12 cellular contexts compared by ENCODE assay signal in the genomic region with DNA sequence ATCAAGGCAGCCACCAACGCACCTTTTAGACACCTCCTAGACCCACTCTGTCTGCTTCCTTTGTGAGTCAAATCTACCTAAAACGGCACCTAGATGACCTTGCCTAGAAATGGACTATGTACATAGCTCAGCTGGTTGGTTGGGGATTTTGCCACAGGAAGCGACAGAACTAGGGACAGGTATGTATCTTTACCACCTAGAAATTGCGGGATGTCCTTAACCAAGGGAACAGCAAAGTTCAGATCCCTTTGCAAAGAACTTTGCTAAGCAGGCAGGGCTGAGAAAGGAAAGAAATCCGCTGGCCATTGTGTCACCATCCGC. TPM values are rescaled to one million over a fixed set of nuclear protein-coding genes. Genes with fewer than 3 reads are reported as not detected.
DNase-seq lines count a peak whose midpoint lies in the region; ATAC-seq, FAIRE-seq and TF ChIP-seq lines count a peak whose summit lies in the region.
"Had no signal": no experiment of that assay in that cellular context is flagged by ENCODE, and none has a peak within 500 bp of the region (broad histone marks: within the 10 kb centered on the region; RNA-seq: fewer than 3 reads in every experiment).

No MANE protein-coding gene starts in this region.

- H3K9ac ChIP-seq in HUES64 (ENCODE audit: low read depth, low read length) (peak overlapping the region; percentile 69; the same call in 1 of the 2 replicates), HepG2 (ENCODE audit: insufficient read depth, low read depth, low read length) (peak overlapping the region; percentile 94)

- peaks cover 24% of the 10 kb centered on the region for H4K20me1 ChIP-seq in HepG2 (ENCODE audit: insufficient read depth, low read length)

- no peaks in the 10 kb centered on the region for H3K9me3 ChIP-seq in HUES64 (ENCODE audit: insufficient read depth, low read depth, low read length)
- H3K9me3 ChIP-seq in HepG2 (ENCODE audit: low read length): no peaks in the 10 kb centered on the region
- no peaks in the 10 kb centered on the region for H3K9me3 ChIP-seq in spleen
- H3K9me3 ChIP-seq: MG63, tibial nerve had no signal

- 71% methylated on average over 6 of the region's 6 CpGs for WGBS in HUES64
- 24% methylated on average over 6 of the region's 6 CpGs for WGBS in HepG2 (ENCODE audit: low lambda C conversion rate)
- WGBS in spleen, 5 donors: 45 to 66% (median 56%) methylated on average over 6 of the region's 6 CpGs

- peak overlapping the region; percentile 93; the same call in 1 of the 2 replicates for H3K4me3 ChIP-seq in HUES64 (ENCODE audit: low read length)
- H3K4me3 ChIP-seq in HepG2 (replicated peaks in 1 of 3; ENCODE audit: insufficient read depth in 1 of 3, low read depth in 2 of 3, low read length in 3 of 3): peak overlapping the region; percentile 92 to 100 (median 99); a peak in 5 of 6 replicates
- peak overlapping the region in 1 of 8 donors; percentile 87 for H3K4me3 ChIP-seq in spleen

- TF ChIP-seq POLR2A in HepG2 (IDR thresholded peaks at IDR 0.05; ENCODE audit: insufficient read depth in 1 of 2, low read depth in 2 of 2, low read length in 2 of 2) (no peak), spleen (IDR thresholded peaks at IDR 0.05) (no peak)

- no peak for TF ChIP-seq RAD21 in HepG2 (CRISPR knock-in tag; IDR thresholded peaks at IDR 0.05)

- POLR2A ChIA-PET in HepG2 (lab: Yijun Ruan, JAX): interaction anchor here (1.6 to 4.0 kb wide), 2 partner anchors 12 to 247 kb away, joined by 4 to 31 read pairs; no protein-coding TSS in a partner anchor

- H3K4me2 ChIP-seq in HepG2 (ENCODE audit: low read depth, low read length): peak overlapping the region; percentile 97

- no peak overlapping the region for H3K27ac ChIP-seq in HUES64 (ENCODE audit: low read depth, low read length)
- H3K27ac ChIP-seq in HepG2 (ENCODE audit: extremely low read length, insufficient read depth, low read length): peak overlapping the region; percentile 83
- peak overlapping the region in 7 of 8 donors; percentile 84 to 98 (median 92) for H3K27ac ChIP-seq in spleen

- TF ChIP-seq EP300 in HepG2 (IDR thresholded peaks at IDR 0.05; ENCODE audit: low read depth in 2 of 2, low read length in 2 of 2): no peak
- TF ChIP-seq EP300 in HepG2 (CRISPR knock-in tag; IDR thresholded peaks at IDR 0.05; ENCODE audit: borderline replicate concordance): no peak

- peak; percentile 24 for DNase-seq in astrocyte of the hippocampus (ENCODE audit: low read depth, low spot score)
- no peak for DNase-seq in HepG2 (ENCODE audit: low spot score)
- DNase-seq in spleen: no peak
- DNase-seq in activated CD4-positive, CD25-positive, alpha-beta regulatory T cell treated with anti-CD3 and anti-CD28 coated beads, Interleukin-2, amount 50 U/mL, for 72 hours: no peak
- DNase-seq in inferior parietal cortex (ENCODE audit: extremely low spot score): no peak
- DNase-seq in activated gamma-delta T cell (lab: John Stamatoyannopoulos, UW): no peak
- DNase-seq: T-helper 9 cell had no signal

- FAIRE-seq in HepG2 (lab: Jason Lieb, UNC): peak; percentile 54

- H3K36me3 ChIP-seq in HUES64 (ENCODE audit: insufficient read depth, low read length) (peaks cover 8% of the 10 kb centered on the region; the same call in 1 of the 2 replicates), HepG2 (replicated peaks in 1 of 2; ENCODE audit: control insufficient read depth in 1 of 2, insufficient read depth in 2 of 2, low read length in 2 of 2) (peaks cover 0 to 1% of the 10 kb centered on the region in 2 experiments; a peak in 1 of 5 replicates), spleen (no peaks in the 10 kb centered on the region)
- H3K36me3 ChIP-seq: MG63, tibial nerve had no signal

- peaks cover 34% of the 10 kb centered on the region for H3K27me3 ChIP-seq in HUES64 (ENCODE audit: insufficient read depth, low read length)
- H3K27me3 ChIP-seq in HepG2 (ENCODE audit: control insufficient read depth in 1 of 2, insufficient read depth in 2 of 2, low read length in 2 of 2): no peaks in the 10 kb centered on the region; a peak in 2 of 5 replicates
- peaks cover 0 to 19% (median 0%) of the 10 kb centered on the region in 7 donors for H3K27me3 ChIP-seq in spleen (replicated peaks in 1 of 7)
- H3K27me3 ChIP-seq: MG63, tibial nerve had no signal

- intact Hi-C loops in HepG2 (cut with micrococcal nuclease; ENCODE audit: unreplicated experiment) (loop anchor here (2.0 to 5.0 kb wide), 3 partner anchors 60 to 352 kb away; no protein-coding TSS in a partner anchor), spleen (cut with DNase I; ENCODE audit: low total_unique reads) (loop anchor here (10.0 kb wide), 2 partner anchors 248 to 608 kb away; no protein-coding TSS in a partner anchor)

- CTCF ChIA-PET in HepG2 (lab: Yijun Ruan, JAX; ENCODE audit: low intra/inter-chr PET ratio, low total read pairs): no interaction called here

- no peak for ATAC-seq in HepG2
- no peak for ATAC-seq in HG02642 (IDR thresholded peaks at IDR 0.05; ENCODE audit: poor library complexity, unreplicated experiment)
- ATAC-seq: naive thymus-derived CD8-positive, alpha-beta T cell had no signal

- BruUV-seq in HepG2 (replicated peaks; lab: Mats Ljungman, UMichigan): no TSS peak

- peak overlapping the region; percentile 37 for H2AFZ ChIP-seq in HepG2 (ENCODE audit: low read length)

- in situ Hi-C loops in HepG2 (cut with HindIII; ENCODE audit: extremely low pct_ligation_motif_present, low pct_unique_long_range_greater_than_20kb): loop anchor here (5.0 to 10.0 kb wide), 2 partner anchors 245 to 598 kb away; no protein-coding TSS in a partner anchor

- H3K4me1 ChIP-seq in HUES64 (ENCODE audit: insufficient read depth, low read length) (peaks cover 7% of the 10 kb centered on the region; the same call in 1 of the 2 replicates), HepG2 (ENCODE audit: insufficient read depth, low read length) (peaks cover 38% of the 10 kb centered on the region), spleen (peaks cover 15 to 68% (median 57%) of the 10 kb centered on the region in 6 donors)

- TF ChIP-seq CTCF in HepG2 (CRISPR knock-in tag; IDR thresholded peaks at IDR 0.05): no peak
- TF ChIP-seq CTCF in spleen (IDR thresholded peaks at IDR 0.05 in 8 of 11, conservative IDR thresholded peaks at IDR 0.05 in 3 of 11): no peak

- peaks cover 30% of the 10 kb centered on the region for H3K79me2 ChIP-seq in HepG2 (ENCODE audit: insufficient read depth, low read length)

RNA-seq across cellular contexts. Expression of a gene that starts 2.0 kb away (rescaled TPM):
- polyA plus RNA-seq in HUES64 (2013, experiment 1 of 2): 27.9 TPM
- 33.0 TPM for polyA plus RNA-seq in HUES64 (2013, experiment 2 of 2)
- total RNA-seq in HepG2 (2016; rRNA removed; fragmentation: Illumina TruSeq; extraction: Trizol) (63.8 and 69.9 TPM in 2 replicates), spleen (10 to 100 TPM in 6 of 7 donors, 1 to 10 TPM in 1; 5.4 to 19.5 (median 13.5) TPM)
- 33.8 and 33.9 TPM in 2 replicates for total RNA-seq in HepG2 (2016; cell fraction: cytosol; rRNA removed; fragmentation: Illumina TruSeq; extraction: Trizol; ENCODE audit: low read depth)
- total RNA-seq in HepG2 (2016; cell fraction: insoluble cytoplasmic fraction; rRNA removed; fragmentation: Illumina TruSeq; extraction: Trizol): 61.8 and 63.2 TPM in 2 replicates
- total RNA-seq in HepG2 (2016; cell fraction: membrane; rRNA removed; fragmentation: Illumina TruSeq; extraction: Trizol): 48.4 and 54.2 TPM in 2 replicates
- total RNA-seq in HepG2 (2016; cell fraction: nucleus; rRNA removed; fragmentation: Illumina TruSeq; extraction: Trizol): 60.3 and 63.7 TPM in 2 replicates
- polyA plus RNA-seq in HepG2 (2011; rRNA removed) (61.6 and 64.4 TPM in 2 replicates), spleen (10 to 100 TPM in 1 of 3 donors, 1 to 10 TPM in 2; 3.8 to 10.0 (median 7.4) TPM)
- polyA plus RNA-seq in HepG2 (2011; cell fraction: cytosol; rRNA removed): 32.3 and 55.9 TPM in 2 replicates
- 251 and 317 TPM in 2 replicates for polyA plus RNA-seq in HepG2 (2011; cell fraction: nucleus; rRNA removed)
- polyA plus RNA-seq in HepG2 (2012): 54.2 and 69.2 TPM in 2 replicates
- 2.0 and 2.4 TPM in 2 replicates for polyA plus RNA-seq in HepG2 (2016; cell fraction: cytosol; fragmentation: Illumina TruSeq; extraction: Trizol; ENCODE audit: low read depth)
- 40.2 and 43.8 TPM in 2 replicates for polyA plus RNA-seq in HepG2 (2016; cell fraction: insoluble cytoplasmic fraction; fragmentation: Illumina TruSeq; extraction: Trizol; ENCODE audit: low read depth)
- polyA plus RNA-seq in HepG2 (2016; cell fraction: membrane; fragmentation: Illumina TruSeq; extraction: Trizol; ENCODE audit: low read depth): 9.1 and 9.2 TPM in 2 replicates
- polyA plus RNA-seq in HepG2 (2016; cell fraction: nucleus; fragmentation: Illumina TruSeq; extraction: Trizol; ENCODE audit: insufficient read depth, low read depth): 102 and 108 TPM in 2 replicates
- 0.19 and 296 TPM in 2 replicates for polyA minus RNA-seq in HepG2 (2011; rRNA and poly(A)+ RNA removed; ENCODE audit: low replicate concordance)
- 71.8 and 103 TPM in 2 replicates for polyA minus RNA-seq in HepG2 (2011; cell fraction: cytosol; rRNA and poly(A)+ RNA removed)
- polyA minus RNA-seq in HepG2 (2011; cell fraction: nucleus; rRNA and poly(A)+ RNA removed): 162 and 227 TPM in 2 replicates

RNA-seq across cellular contexts. Expression of a gene that starts 42.5 kb away (rescaled TPM):
- 44.7 TPM for polyA plus RNA-seq in HUES64 (2013, experiment 1 of 2)
- 42.7 TPM for polyA plus RNA-seq in HUES64 (2013, experiment 2 of 2)
- total RNA-seq in HepG2 (2016; rRNA removed; fragmentation: Illumina TruSeq; extraction: Trizol) (43.7 and 100 TPM in 2 replicates), spleen (100 to 1,000 TPM in 3 of 7 donors, 10 to 100 TPM in 4; 69.1 to 119 (median 94.3) TPM)
- 17.8 and 19.0 TPM in 2 replicates for total RNA-seq in HepG2 (2016; cell fraction: cytosol; rRNA removed; fragmentation: Illumina TruSeq; extraction: Trizol; ENCODE audit: low read depth)
- total RNA-seq in HepG2 (2016; cell fraction: insoluble cytoplasmic fraction; rRNA removed; fragmentation: Illumina TruSeq; extraction: Trizol): 43.7 and 98.9 TPM in 2 replicates
- total RNA-seq in HepG2 (2016; cell fraction: membrane; rRNA removed; fragmentation: Illumina TruSeq; extraction: Trizol): 29.3 and 30.7 TPM in 2 replicates
- 77.9 and 100 TPM in 2 replicates for total RNA-seq in HepG2 (2016; cell fraction: nucleus; rRNA removed; fragmentation: Illumina TruSeq; extraction: Trizol)
- polyA plus RNA-seq in HepG2 (2011; rRNA removed) (83.0 and 104 TPM in 2 replicates), spleen (10 to 100 TPM; 61.9 to 77.4 (median 70.8) TPM)
- 53.4 and 70.9 TPM in 2 replicates for polyA plus RNA-seq in HepG2 (2011; cell fraction: cytosol; rRNA removed)
- 34.2 and 37.1 TPM in 2 replicates for polyA plus RNA-seq in HepG2 (2011; cell fraction: nucleus; rRNA removed)
- 83.2 and 103 TPM in 2 replicates for polyA plus RNA-seq in HepG2 (2012)
- 13.9 and 17.9 TPM in 2 replicates for polyA plus RNA-seq in HepG2 (2016; cell fraction: cytosol; fragmentation: Illumina TruSeq; extraction: Trizol; ENCODE audit: low read depth)
- 41.8 and 42.7 TPM in 2 replicates for polyA plus RNA-seq in HepG2 (2016; cell fraction: insoluble cytoplasmic fraction; fragmentation: Illumina TruSeq; extraction: Trizol; ENCODE audit: low read depth)
- polyA plus RNA-seq in HepG2 (2016; cell fraction: membrane; fragmentation: Illumina TruSeq; extraction: Trizol; ENCODE audit: low read depth): 23.1 and 23.4 TPM in 2 replicates
- 116 and 128 TPM in 2 replicates for polyA plus RNA-seq in HepG2 (2016; cell fraction: nucleus; fragmentation: Illumina TruSeq; extraction: Trizol; ENCODE audit: insufficient read depth, low read depth)
- 55.9 and 60.1 TPM in 2 replicates for polyA minus RNA-seq in HepG2 (2011; rRNA and poly(A)+ RNA removed; ENCODE audit: low replicate concordance)
- polyA minus RNA-seq in HepG2 (2011; cell fraction: cytosol; rRNA and poly(A)+ RNA removed): 39.4 and 45.6 TPM in 2 replicates
- 36.4 and 36.8 TPM in 2 replicates for polyA minus RNA-seq in HepG2 (2011; cell fraction: nucleus; rRNA and poly(A)+ RNA removed)
